Comparison of ENCODE assay signal across 11 cellular contexts in genomic region chr7:150715738-150716137, GRCh38. TPM values are rescaled to one million over a fixed set of nuclear protein-coding genes. Genes with fewer than 3 reads are reported as not detected.
A peak's percentile ranks its signal among the peaks of the same experiment; 100 is the strongest.
DNase-seq lines count a peak whose midpoint lies in the region; ATAC-seq and TF ChIP-seq lines count a peak whose summit lies in the region.
"Had no signal": no experiment of that assay in that cellular context is flagged by ENCODE, and none has a peak within 500 bp of the region (broad histone marks: within the 10 kb centered on the region; RNA-seq: fewer than 3 reads in every experiment).

No MANE protein-coding gene starts in this region.

- H3K36me3 ChIP-seq in left ventricle myocardium inferior (peaks cover 20% of the 10 kb centered on the region), vagina (no peaks in the 10 kb centered on the region)
- peaks cover 14 to 24% (median 16%) of the 10 kb centered on the region in 3 experiments for H3K36me3 ChIP-seq in naive thymus-derived CD4-positive, alpha-beta T cell (ENCODE audit: control insufficient read depth in 2 of 3, insufficient read depth in 3 of 3, low read length in 3 of 3)

- H3K27me3 Mint-ChIP-seq in naive thymus-derived CD4-positive, alpha-beta T cell, result no peaks in the 10 kb centered on the region

- H3K4me3 Mint-ChIP-seq in naive thymus-derived CD4-positive, alpha-beta T cell, result peak overlapping the region; percentile 89 to 100 (median 98)

- no peak for ATAC-seq in Right ventricle myocardium inferior
- ATAC-seq in naive thymus-derived CD4-positive, alpha-beta T cell, result peak; percentile 33
- ATAC-seq in HG03280 (IDR thresholded peaks at IDR 0.05; ENCODE audit: unreplicated experiment), result no peak

- TF ChIP-seq CTCF in left ventricle myocardium inferior (IDR thresholded peaks at IDR 0.05; ENCODE audit: borderline replicate concordance) (no peak), vagina (IDR thresholded peaks at IDR 0.05) (no peak)

- H3K36me3 Mint-ChIP-seq in naive thymus-derived CD4-positive, alpha-beta T cell, result peaks cover 24 to 68% (median 45%) of the 10 kb centered on the region in 5 donors

- H3K4me1 ChIP-seq in left ventricle myocardium inferior (peaks cover 21% of the 10 kb centered on the region), vagina (no peaks in the 10 kb centered on the region)
- peaks cover 36 to 43% of the 10 kb centered on the region in 2 donors for H3K4me1 ChIP-seq in naive thymus-derived CD4-positive, alpha-beta T cell (ENCODE audit: control insufficient read depth in 2 of 2, insufficient read depth in 2 of 2, low read length in 2 of 2)

- intact Hi-C loops in left ventricle myocardium inferior (cut with micrococcal nuclease) (loop anchor here (10.0 kb wide), 1 partner anchor 81 kb away; the partner anchor contains the start of gene GIMAP6), Right ventricle myocardium inferior (cut with DNase I) (loop anchor here (2.0 kb wide), 3 partner anchors 23 to 83 kb away; partner anchors contain the start of genes GIMAP2 and GIMAP6), vagina (cut with DNase I) (no loop called here)
- intact Hi-C loops in naive thymus-derived CD4-positive, alpha-beta T cell (cut with micrococcal nuclease), result loop anchor here (1.0 to 2.0 kb wide), 13 partner anchors 17 to 267 kb away; partner anchors contain the start of genes GIMAP2 (in 2 of the 2), GIMAP5 (in 2 of the 2), GIMAP6 (in 2 of the 2) and GIMAP7 (in 1 of the 2)

- H3K27ac ChIP-seq in left ventricle myocardium inferior (replicated peaks) (peak overlapping the region; percentile 91), cingulate gyrus (ENCODE audit: low read depth, low read length) (peak overlapping the region; percentile 69), vagina (peak overlapping the region; percentile 61)
- H3K27ac ChIP-seq in naive thymus-derived CD4-positive, alpha-beta T cell (ENCODE audit: low read depth, low read length), result peak overlapping the region; percentile 86

- DNase-seq in left ventricle myocardium inferior (no peak), Right ventricle myocardium inferior (ENCODE audit: missing footprints) (no peak), vagina (ENCODE audit: extremely low spot score in 2 of 2) (no peak), putamen (ENCODE audit: low spot score) (no peak)
- DNase-seq in naive thymus-derived CD4-positive, alpha-beta T cell, result no peak
- no peak for DNase-seq in central memory CD4-positive, alpha-beta T cell
- DNase-seq: glutamatergic neuron, H7 had no signal

- H3K9me3 Mint-ChIP-seq in naive thymus-derived CD4-positive, alpha-beta T cell, result peaks cover 0 to 34% (median 16%) of the 10 kb centered on the region in 11 donors

- H3K4me3 ChIP-seq in left ventricle myocardium inferior (peak overlapping the region; percentile 69), vagina (peak overlapping the region; percentile 37 to 44)
- H3K4me3 ChIP-seq in naive thymus-derived CD4-positive, alpha-beta T cell (ENCODE audit: low read length), result peak overlapping the region; percentile 88
- H3K4me3 ChIP-seq: smooth muscle cell had no signal

- H3K27ac Mint-ChIP-seq in naive thymus-derived CD4-positive, alpha-beta T cell, result peak overlapping the region; percentile 76 to 98 (median 95)

- CTCF ChIA-PET in naive thymus-derived CD4-positive, alpha-beta T cell (lab: Charles Lee), result interaction anchor here (0.6 to 4.3 kb wide), 18 partner anchors 14 to 271 kb away, joined by 3 to 37 read pairs (median 5); partner anchors contain the start of genes GIMAP2, GIMAP4, GIMAP5 and GIMAP6

- H3K27me3 ChIP-seq in left ventricle myocardium inferior (ENCODE audit: low read depth) (no peaks in the 10 kb centered on the region), vagina (no peaks in the 10 kb centered on the region)
- H3K27me3 ChIP-seq in naive thymus-derived CD4-positive, alpha-beta T cell (ENCODE audit: control insufficient read depth in 2 of 2, insufficient read depth in 2 of 2, low read length in 2 of 2), result no peaks in the 10 kb centered on the region

- no peak for TF ChIP-seq POLR2A in vagina (IDR thresholded peaks at IDR 0.05)

- H3K9me3 ChIP-seq in left ventricle myocardium inferior (replicated peaks), result peaks cover 24% of the 10 kb centered on the region
- peaks cover 0 to 6% (median 0%) of the 10 kb centered on the region in 3 experiments for H3K9me3 ChIP-seq in naive thymus-derived CD4-positive, alpha-beta T cell (ENCODE audit: control insufficient read depth in 2 of 3, low read length in 3 of 3)
- H3K9me3 ChIP-seq in vagina, result peaks cover 3% of the 10 kb centered on the region

- POLR2A ChIA-PET in naive thymus-derived CD4-positive, alpha-beta T cell (lab: Charles Lee), result interaction anchor here (0.6 to 14.1 kb wide), 48 partner anchors 10 to 358 kb away, joined by 3 to 467 read pairs (median 7); partner anchors contain the start of genes GIMAP2, GIMAP4, GIMAP5 and GIMAP6

- H3K4me1 Mint-ChIP-seq in naive thymus-derived CD4-positive, alpha-beta T cell, result peaks cover 35 to 71% (median 55%) of the 10 kb centered on the region in 7 donors

RNA-seq across cellular contexts. Expression of gene GIMAP1, which starts 0.7 kb away (rescaled TPM):
- 5.9 TPM for total RNA-seq in left ventricle myocardium inferior
- 5.8 TPM for total RNA-seq in Right ventricle myocardium inferior
- total RNA-seq in naive thymus-derived CD4-positive, alpha-beta T cell, result 100 to 1,000 TPM in 2 of 5 experiments, 10 to 100 TPM in 3; 23.3 to 124 (median 32.6) TPM
- polyA plus RNA-seq in naive thymus-derived CD4-positive, alpha-beta T cell, result 100 to 1,000 TPM in 1 of 2 donors, 10 to 100 TPM in 1; 75.4 to 104 TPM
- total RNA-seq in vagina, result 5.2 TPM
- total RNA-seq: H7, smooth muscle cell had no signal
- polyA plus RNA-seq: smooth muscle cell had no signal

RNA-seq across cellular contexts. Expression of gene GIMAP5, which starts 21.5 kb away (rescaled TPM):
- total RNA-seq in left ventricle myocardium inferior (10.7 TPM), Right ventricle myocardium inferior (9.0 TPM), vagina (24.1 TPM)
- 100 to 1,000 TPM in 3 of 5 experiments, 10 to 100 TPM in 2; 58.1 to 422 (median 214) TPM for total RNA-seq in naive thymus-derived CD4-positive, alpha-beta T cell
- polyA plus RNA-seq in naive thymus-derived CD4-positive, alpha-beta T cell, result 100 to 1,000 TPM; 570 to 819 TPM
- total RNA-seq: H7, smooth muscle cell had no signal
- polyA plus RNA-seq: smooth muscle cell had no signal

RNA-seq across cellular contexts. Expression of gene GIMAP2, which starts 30.2 kb away (rescaled TPM):
- total RNA-seq in left ventricle myocardium inferior (5.0 TPM), Right ventricle myocardium inferior (6.2 TPM), vagina (9.6 TPM)
- total RNA-seq in naive thymus-derived CD4-positive, alpha-beta T cell, result 100 to 1,000 TPM in 3 of 5 experiments, 10 to 100 TPM in 2; 79.4 to 286 (median 122) TPM
- 100 to 1,000 TPM; 150 to 153 TPM for polyA plus RNA-seq in naive thymus-derived CD4-positive, alpha-beta T cell
- total RNA-seq: H7, smooth muscle cell had no signal
